8 cellular contexts compared by ENCODE assay signal in the genomic region with DNA sequence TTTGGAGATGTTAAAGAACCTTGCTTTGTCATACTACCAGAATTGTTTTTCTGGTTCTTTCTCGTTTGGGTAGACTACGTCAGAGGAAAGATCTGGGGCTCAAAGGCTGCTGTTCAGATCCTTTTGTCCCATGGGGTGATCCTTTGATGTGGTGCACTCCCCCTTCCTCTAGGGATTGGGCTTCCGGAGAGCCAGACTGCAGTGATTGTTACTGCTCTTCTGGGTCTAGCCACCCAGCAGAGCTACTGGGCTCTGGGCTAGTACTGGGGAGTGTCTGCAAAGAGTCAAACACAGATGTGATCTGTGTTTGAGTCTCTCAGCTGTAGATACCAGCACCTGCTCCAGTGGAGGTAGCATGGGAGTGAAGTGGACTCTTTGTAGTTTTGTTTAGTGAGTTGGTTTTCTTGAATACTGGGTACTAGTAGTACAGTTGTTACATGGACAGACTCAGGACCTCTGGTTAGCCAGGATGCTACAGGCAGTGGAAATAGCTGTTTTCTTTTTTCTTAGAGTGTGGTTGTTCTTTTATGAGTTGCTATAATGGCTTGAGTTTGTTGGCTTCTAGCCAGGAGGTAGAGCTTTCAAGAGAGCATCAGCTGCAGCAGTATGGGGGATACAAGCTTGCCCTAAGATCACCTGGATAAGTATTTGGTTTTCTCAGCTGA. TPM values are rescaled to one million over a fixed set of nuclear protein-coding genes. Genes with fewer than 3 reads are reported as not detected.
DNase-seq lines count a peak whose midpoint lies in the region; ATAC-seq and TF ChIP-seq lines count a peak whose summit lies in the region.

No MANE protein-coding gene starts in this region.

- DNase-seq in COR-L47 (lab: John Stamatoyannopoulos, UW) (peak; percentile 88), right cardiac atrium (no peak), spleen (no peak), globus pallidus (ENCODE audit: low spot score) (no peak), Ammon's horn (ENCODE audit: low spot score) (no peak)
- peak; percentile 80 for DNase-seq in activated CD4-positive, alpha-beta T cell treated with anti-CD3 and anti-CD28 coated beads, Interleukin-2, amount 10 ng/mL, durations not matched to agents 24 days and 14 days

- peak overlapping the region; percentile 86 for H3K27ac Mint-ChIP-seq in activated CD4-positive, alpha-beta T cell treated with anti-CD3 and anti-CD28 coated beads, Interleukin-2, amount 10 ng/mL, durations not matched to agents 24 days and 14 days

- H3K27me3 Mint-ChIP-seq in activated CD4-positive, alpha-beta T cell treated with anti-CD3 and anti-CD28 coated beads, Interleukin-2, amount 10 ng/mL, durations not matched to agents 24 days and 14 days = no peaks in the 10 kb centered on the region

- H3K4me1 ChIP-seq in right cardiac atrium (ENCODE audit: control insufficient read depth, insufficient read depth, low read length) (peaks cover 11% of the 10 kb centered on the region), spleen (peaks cover 20 to 66% (median 39%) of the 10 kb centered on the region in 6 donors)

- no peak for TF ChIP-seq CTCF in spleen (IDR thresholded peaks at IDR 0.05 in 8 of 11, conservative IDR thresholded peaks at IDR 0.05 in 3 of 11)

- intact Hi-C loops in activated CD4-positive, alpha-beta T cell treated with anti-CD3 and anti-CD28 coated beads, Interleukin-2, amount 10 ng/mL, durations not matched to agents 24 days and 14 days (cut with micrococcal nuclease) = loop anchor here (2.0 kb wide), 2 partner anchors 15 to 35 kb away; partner anchors contain the start of gene DNAJC15
- intact Hi-C loops in right cardiac atrium (cut with DNase I) (no loop called here), spleen (cut with DNase I; ENCODE audit: low total_unique reads) (no loop called here)

- H3K36me3 ChIP-seq in spleen = no peaks in the 10 kb centered on the region

- H3K36me3 Mint-ChIP-seq in activated CD4-positive, alpha-beta T cell treated with anti-CD3 and anti-CD28 coated beads, Interleukin-2, amount 10 ng/mL, durations not matched to agents 24 days and 14 days (ENCODE audit: low read depth) = peaks cover 16% of the 10 kb centered on the region

- TF ChIP-seq POLR2A in spleen (IDR thresholded peaks at IDR 0.05) = no peak

- peaks cover 43% of the 10 kb centered on the region for H3K4me1 Mint-ChIP-seq in activated CD4-positive, alpha-beta T cell treated with anti-CD3 and anti-CD28 coated beads, Interleukin-2, amount 10 ng/mL, durations not matched to agents 24 days and 14 days

- H3K9me3 Mint-ChIP-seq in activated CD4-positive, alpha-beta T cell treated with anti-CD3 and anti-CD28 coated beads, Interleukin-2, amount 10 ng/mL, durations not matched to agents 24 days and 14 days = peaks cover 5% of the 10 kb centered on the region

- H3K9me3 ChIP-seq in right cardiac atrium (ENCODE audit: control insufficient read depth, low read length) (no peaks in the 10 kb centered on the region), spleen (peaks cover 0 to 6% (median 0%) of the 10 kb centered on the region in 8 donors)

- H3K4me3 ChIP-seq in right cardiac atrium (ENCODE audit: low read length) (no peak overlapping the region), spleen (no peak overlapping the region)

- peak; percentile 46 for ATAC-seq in HG02973 (IDR thresholded peaks at IDR 0.05; ENCODE audit: unreplicated experiment)
- ATAC-seq in right cardiac atrium = peak in 1 of 2 donors; percentile 56
- no peak for ATAC-seq in HG03108 (IDR thresholded peaks at IDR 0.05; ENCODE audit: unreplicated experiment)

- H3K27me3 ChIP-seq in right cardiac atrium (ENCODE audit: control insufficient read depth, insufficient read depth) (no peaks in the 10 kb centered on the region), spleen (replicated peaks in 1 of 7) (no peaks in the 10 kb centered on the region)

- H3K27ac ChIP-seq in right cardiac atrium (ENCODE audit: low read length) = peak overlapping the region; percentile 50
- H3K27ac ChIP-seq in spleen = peak overlapping the region in 4 of 8 donors; percentile 33 to 52 (median 46)

- WGBS in right cardiac atrium = 65% methylated on average over 3 of the region's 3 CpGs
- WGBS in spleen, 5 donors = 57 to 79% (median 73%) methylated on average over 3 of the region's 3 CpGs

- peak overlapping the region; percentile 55 for H3K4me3 Mint-ChIP-seq in activated CD4-positive, alpha-beta T cell treated with anti-CD3 and anti-CD28 coated beads, Interleukin-2, amount 10 ng/mL, durations not matched to agents 24 days and 14 days

RNA-seq across cellular contexts. Expression of gene DNAJC15, which starts 34.4 kb away (rescaled TPM):
- total RNA-seq in activated CD4-positive, alpha-beta T cell treated with anti-CD3 and anti-CD28 coated beads, Interleukin-2, amount 10 ng/mL, durations not matched to agents 24 days and 14 days = 16.6 and 17.8 TPM in 2 replicates
- 10 to 100 TPM; 21.8 to 32.9 (median 30.9) TPM for total RNA-seq in right cardiac atrium
- polyA plus RNA-seq in right cardiac atrium = 44.4 TPM
- total RNA-seq in spleen = 10 to 100 TPM in 4 of 7 donors, 1 to 10 TPM in 3; 6.7 to 13.9 (median 10.4) TPM
- polyA plus RNA-seq in spleen = 10 to 100 TPM; 11.4 to 17.4 (median 12.2) TPM

Comparison
In these comparisons a context has a peak if more than half of its experiments do, and no peak if none do; other contexts are left out.
1. DNase-seq: peak in COR-L47 (single experiment) and activated CD4-positive, alpha-beta T cell treated with anti-CD3 and anti-CD28 coated beads, Interleukin-2, amount 10 ng/mL, durations not matched to agents 24 days and 14 days (single experiment); none in right cardiac atrium (0 of 3), spleen (single experiment), globus pallidus (single experiment) and Ammon's horn (single experiment).